In genomic region chrX:102835504-102836146, GRCh38 we compare ENCODE assay signal across 8 cellular contexts.
DNase-seq lines count a peak whose midpoint lies in the region; ATAC-seq, FAIRE-seq and TF ChIP-seq lines count a peak whose summit lies in the region.

No MANE protein-coding gene starts in this region.

- H3K36me3 ChIP-seq in OCI-LY1 (ENCODE audit: insufficient read depth, low read length) = no peaks in the 10 kb centered on the region

- DNase-seq in AG09319 (ENCODE audit: extremely low read depth, low read depth) (no peak), GM12865 (ENCODE audit: low read depth) (peak; percentile 26), epithelial cell of esophagus (ENCODE audit: low read depth) (peak; percentile 38), superior temporal gyrus (ENCODE audit: extremely low spot score) (peak; percentile 11), RCC 7860 (ENCODE audit: low spot score) (no peak)

- H3K27me3 ChIP-seq in OCI-LY1 (ENCODE audit: insufficient read depth, low read length) = no peaks in the 10 kb centered on the region

- no peak overlapping the region for H3K4me2 ChIP-seq in OCI-LY1 (ENCODE audit: low read length)

- H3F3A ChIP-seq in OCI-LY1 (ENCODE audit: insufficient read depth, low read length) = no peaks in the 10 kb centered on the region

- no peaks in the 10 kb centered on the region for H4K20me1 ChIP-seq in OCI-LY1 (ENCODE audit: insufficient read depth, low read length)

- FAIRE-seq in RCC 7860 (lab: Jason Lieb, UNC) = no peak

- H3K4me1 ChIP-seq in OCI-LY1 (ENCODE audit: insufficient read depth, low read length, severe bottlenecking) = no peaks in the 10 kb centered on the region

- H2AFZ ChIP-seq in OCI-LY1 (ENCODE audit: low read length) = no peak overlapping the region

- H3K9me3 ChIP-seq in OCI-LY1 (ENCODE audit: low read length) = no peaks in the 10 kb centered on the region

- ATAC-seq in GM19467 (IDR thresholded peaks at IDR 0.05; ENCODE audit: unreplicated experiment) = no peak
- no peak for ATAC-seq in HG02678 (IDR thresholded peaks at IDR 0.05; ENCODE audit: unreplicated experiment)

- peak; percentile 62 for TF ChIP-seq CTCF in AG09319 (IDR thresholded peaks at IDR 0.05; ENCODE audit: low read depth, low read length)
- TF ChIP-seq CTCF in GM12865 (IDR thresholded peaks at IDR 0.05; ENCODE audit: insufficient read depth, low read depth, low read length, missing control alignments) = peak; percentile 37
- peak; percentile 62 for TF ChIP-seq CTCF in OCI-LY1 (IDR thresholded peaks at IDR 0.05; ENCODE audit: low read length)
- TF ChIP-seq CTCF in epithelial cell of esophagus (IDR thresholded peaks at IDR 0.05; ENCODE audit: insufficient read depth, low read depth, low read length, missing control alignments) = peak; percentile 73

- H3K27ac ChIP-seq in OCI-LY1 (ENCODE audit: low read depth, low read length, poor library complexity, severe bottlenecking) = no peak overlapping the region

- H3K4me3 ChIP-seq in GM12865 (ENCODE audit: low read depth, low read length) (no peak overlapping the region), OCI-LY1 (ENCODE audit: low read depth, low read length, poor library complexity, severe bottlenecking) (no peak overlapping the region), epithelial cell of esophagus (ENCODE audit: low read length) (no peak overlapping the region)

- no peaks in the 10 kb centered on the region for H3K79me2 ChIP-seq in OCI-LY1 (ENCODE audit: insufficient read depth, low read length)

- H3K9ac ChIP-seq in OCI-LY1 (ENCODE audit: low read length) = no peak overlapping the region

- no peaks in the 10 kb centered on the region for H3K9me2 ChIP-seq in OCI-LY1 (ENCODE audit: low read depth, low read length)

Comparison
In these comparisons a context has a peak if more than half of its experiments do, and no peak if none do; other contexts are left out.
1. DNase-seq: peak in GM12865 (single experiment), epithelial cell of esophagus (single experiment) and superior temporal gyrus (single experiment); none in AG09319 (single experiment) and RCC 7860 (single experiment).
2. Peak in every context shown above with its lines, with median percentiles within 50 percentile points of each other: CTCF ChIP-seq.